In genomic region chr21:42061195-42061865, GRCh38 we compare ENCODE assay signal across 10 cellular contexts. TPM values are rescaled to one million over a fixed set of nuclear protein-coding genes. Genes with fewer than 3 reads are reported as not detected.
A peak's percentile ranks its signal among the peaks of the same experiment; 100 is the strongest.
DNase-seq lines count a peak whose midpoint lies in the region; ATAC-seq and TF ChIP-seq lines count a peak whose summit lies in the region.
"Had no signal": no experiment of that assay in that cellular context is flagged by ENCODE, and none has a peak within 500 bp of the region (broad histone marks: within the 10 kb centered on the region; RNA-seq: fewer than 3 reads in every experiment).

No MANE protein-coding gene starts in this region.

- H3K9me3 Mint-ChIP-seq in activated T-cell treated with anti-CD3 and anti-CD28 coated beads, Interleukin-2, amount 50 U/mL, for 72 hours = no peaks in the 10 kb centered on the region

- H3K27ac ChIP-seq in HL-60 (replicated peaks) = peak overlapping the region; percentile 54

- DNase-seq in GM06990 (ENCODE audit: extremely low read depth, insufficient read length) (peak; percentile 79), GM20000 (ENCODE audit: low spot score) (peak; percentile 79), HL-60 (ENCODE audit: low read depth in 1 of 2, low spot score in 1 of 2) (peak; percentile 53 to 91), foreskin fibroblast (no peak), NCI-H748 (lab: John Stamatoyannopoulos, UW; ENCODE audit: unreplicated experiment) (no peak)
- DNase-seq in activated T-cell treated with anti-CD3 and anti-CD28 coated beads, Interleukin-2, amount 50 U/mL, for 72 hours = peak; percentile 36 to 43
- peak; percentile 11 for DNase-seq in stimulated activated CD8-positive, alpha-beta memory T cell treated with anti-CD3 and anti-CD28 coated beads, Interleukin-4, amount 100 ng/mL, for 24 hours (ENCODE audit: low read depth)

- no peak for ATAC-seq in activated T-cell treated with anti-CD3 and anti-CD28 coated beads, Interleukin-2, amount 50 U/mL, for 72 hours (replicated peaks in 1 of 2)
- no peak for ATAC-seq in SK-N-SH treated with all-trans-retinoic acid at 6 μM for 48 hours

- H3K4me1 Mint-ChIP-seq in activated T-cell treated with anti-CD3 and anti-CD28 coated beads, Interleukin-2, amount 50 U/mL, for 72 hours (ENCODE audit: low read depth) = peaks cover 57% of the 10 kb centered on the region

- no peaks in the 10 kb centered on the region for H3K27me3 ChIP-seq in GM06990 (replicated peaks; ENCODE audit: control insufficient read depth, insufficient read depth, low read length)
- H3K27me3 ChIP-seq in HL-60 (ENCODE audit: insufficient read depth, poor library complexity, severe bottlenecking) = no peaks in the 10 kb centered on the region

- no peaks in the 10 kb centered on the region for H3K27me3 Mint-ChIP-seq in activated T-cell treated with anti-CD3 and anti-CD28 coated beads, Interleukin-2, amount 50 U/mL, for 72 hours (ENCODE audit: low read depth)

- no peaks in the 10 kb centered on the region for H3K36me3 ChIP-seq in GM06990 (ENCODE audit: control insufficient read depth, insufficient read depth, low read length)

- H3K27ac Mint-ChIP-seq in activated T-cell treated with anti-CD3 and anti-CD28 coated beads, Interleukin-2, amount 50 U/mL, for 72 hours = no peak overlapping the region

- peak overlapping the region; percentile 83 to 96 for H3K4me3 Mint-ChIP-seq in activated T-cell treated with anti-CD3 and anti-CD28 coated beads, Interleukin-2, amount 50 U/mL, for 72 hours

- no peak for TF ChIP-seq CTCF in GM06990 (IDR thresholded peaks at IDR 0.05; ENCODE audit: insufficient read depth, low read length, poor library complexity, severe bottlenecking)
- no peak for TF ChIP-seq CTCF in GM20000 (IDR thresholded peaks at IDR 0.05; ENCODE audit: extremely low read depth, missing control alignments)
- no peak for TF ChIP-seq CTCF in HL-60 (IDR thresholded peaks at IDR 0.05; ENCODE audit: insufficient read depth, low read length)
- no peak for TF ChIP-seq CTCF in foreskin fibroblast (IDR thresholded peaks at IDR 0.05; ENCODE audit: low read depth, low read length)

- no peaks in the 10 kb centered on the region for H3K36me3 Mint-ChIP-seq in activated T-cell treated with anti-CD3 and anti-CD28 coated beads, Interleukin-2, amount 50 U/mL, for 72 hours (ENCODE audit: insufficient read depth in 2 of 2)

- H3K4me3 ChIP-seq in GM06990 (replicated peaks; ENCODE audit: low read depth, low read length) (peak overlapping the region; percentile 18; the same call in 1 of the 2 replicates), HL-60 (replicated peaks; ENCODE audit: insufficient read depth, low read length) (no peak overlapping the region), foreskin fibroblast (ENCODE audit: low read depth in 1 of 2, low read length in 2 of 2) (no peak overlapping the region)

TF ChIP-seq in SK-N-SH treated with all-trans-retinoic acid at 6 μM for 48 hours, 23 proteins besides CTCF, POLR2A, EP300 and RAD21:
- no peak for TF ChIP-seq ARNTL (CRISPR knock-in tag; IDR thresholded peaks at IDR 0.05; ENCODE audit: borderline replicate concordance, low read depth)
- no peak for TF ChIP-seq ZNF565 (CRISPR knock-in tag; conservative IDR thresholded peaks at IDR 0.05; ENCODE audit: low read depth)
- no peak for TF ChIP-seq CREB5 (CRISPR knock-in tag; IDR thresholded peaks at IDR 0.05; ENCODE audit: low read depth)
- no peak for TF ChIP-seq ISL1 (CRISPR knock-in tag; IDR thresholded peaks at IDR 0.05)
- no peak for TF ChIP-seq GLIS3 (CRISPR knock-in tag; IDR thresholded peaks at IDR 0.05)
- TF ChIP-seq CSDC2 (CRISPR knock-in tag; IDR thresholded peaks at IDR 0.05) = no peak
- no peak for TF ChIP-seq OSR1 (CRISPR knock-in tag; IDR thresholded peaks at IDR 0.05)
- TF ChIP-seq ZNF8 (CRISPR knock-in tag; IDR thresholded peaks at IDR 0.05) = no peak
- TF ChIP-seq ESRRG (CRISPR knock-in tag; IDR thresholded peaks at IDR 0.05) = no peak
- TF ChIP-seq ZFP3 (CRISPR knock-in tag; IDR thresholded peaks at IDR 0.05) = no peak
- TF ChIP-seq ZFP30 (CRISPR knock-in tag; IDR thresholded peaks at IDR 0.05) = no peak
- TF ChIP-seq ZC3H10 (CRISPR knock-in tag; IDR thresholded peaks at IDR 0.05) = no peak
- TF ChIP-seq PPARA (CRISPR knock-in tag; IDR thresholded peaks at IDR 0.05; ENCODE audit: borderline replicate concordance) = no peak
- TF ChIP-seq POU6F1 (CRISPR knock-in tag; IDR thresholded peaks at IDR 0.05; ENCODE audit: borderline replicate concordance, low read depth) = no peak

RNA-seq across cellular contexts. Expression of gene UMODL1, which starts 9.8 kb away (rescaled TPM):
- total RNA-seq in activated T-cell treated with anti-CD3 and anti-CD28 coated beads, Interleukin-2, amount 50 U/mL, for 72 hours = under 1 TPM; 0.39 to 0.89 TPM
- total RNA-seq: lung microvascular endothelial cell, temporal lobe had no signal

RNA-seq across cellular contexts. Expression of gene ZBTB21, which starts 51.2 kb away (rescaled TPM):
- total RNA-seq in activated T-cell treated with anti-CD3 and anti-CD28 coated beads, Interleukin-2, amount 50 U/mL, for 72 hours = 10 to 100 TPM; 35.6 to 43.3 TPM

Comparison
In these comparisons a context has a peak if more than half of its experiments do, and no peak if none do; other contexts are left out.
1. DNase-seq: peak in GM06990 (single experiment), GM20000 (single experiment), HL-60 (2 of 2), activated T-cell treated with anti-CD3 and anti-CD28 coated beads, Interleukin-2, amount 50 U/mL, for 72 hours (2 of 2) and stimulated activated CD8-positive, alpha-beta memory T cell treated with anti-CD3 and anti-CD28 coated beads, Interleukin-4, amount 100 ng/mL, for 24 hours (single experiment); none in foreskin fibroblast (0 of 2) and NCI-H748 (single experiment).